Comparison of ENCODE assay signal across 8 cellular contexts in the genomic region with DNA sequence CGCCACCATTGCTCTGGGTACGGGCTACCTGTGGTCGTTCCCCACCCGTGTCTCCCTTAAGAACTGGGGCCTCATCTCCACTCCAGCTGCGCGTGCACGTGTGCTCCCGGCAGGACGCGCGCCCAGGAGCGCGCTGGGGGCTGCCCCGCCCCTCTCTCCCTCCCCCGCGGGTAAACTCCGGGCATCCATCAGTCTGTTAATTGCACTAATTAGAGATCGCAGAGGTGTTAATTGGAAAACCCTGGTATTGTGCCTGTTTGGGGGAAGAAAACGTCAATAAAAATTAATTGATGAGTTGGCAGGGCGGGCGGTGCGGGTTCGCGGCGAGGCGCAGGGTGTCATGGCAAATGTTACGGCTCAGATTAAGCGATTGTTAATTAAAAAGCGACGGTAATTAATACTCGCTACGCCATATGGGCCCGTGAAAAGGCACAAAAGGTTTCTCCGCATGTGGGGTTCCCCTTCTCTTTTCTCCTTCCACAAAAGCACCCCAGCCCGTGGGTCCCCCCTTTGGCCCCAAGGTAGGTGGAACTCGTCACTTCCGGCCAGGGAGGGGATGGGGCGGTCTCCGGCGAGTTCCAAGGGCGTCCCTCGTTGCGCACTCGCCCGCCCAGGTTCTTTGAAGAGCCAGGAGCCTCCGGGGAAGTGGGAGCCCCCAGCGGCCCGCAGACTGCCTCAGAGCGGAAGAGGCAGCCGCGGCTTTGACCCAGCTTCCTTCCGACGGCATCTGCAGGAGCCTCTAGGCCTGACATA. TPM values are rescaled to one million over a fixed set of nuclear protein-coding genes. Genes with fewer than 3 reads are reported as not detected.
DNase-seq lines count a peak whose midpoint lies in the region; ATAC-seq and TF ChIP-seq lines count a peak whose summit lies in the region.

No MANE protein-coding gene starts in this region.

- H3K27me3 ChIP-seq in MM.1S (replicated peaks; ENCODE audit: insufficient read depth, low read length): no peaks in the 10 kb centered on the region

- H3K36me3 ChIP-seq in MM.1S (replicated peaks; ENCODE audit: insufficient read depth, low read length): no peaks in the 10 kb centered on the region

- peak overlapping the region; percentile 33; the same call in 1 of the 2 replicates for H3K4me2 ChIP-seq in MM.1S (ENCODE audit: low read depth, low read length)

- peak overlapping the region; percentile 0; the same call in 1 of the 2 replicates for H2AFZ ChIP-seq in MM.1S (ENCODE audit: low read length)

- TF ChIP-seq CTCF in MM.1S (IDR thresholded peaks at IDR 0.05; ENCODE audit: low read length): no peak
- TF ChIP-seq CTCF in fibroblast of mammary gland (conservative IDR thresholded peaks at IDR 0.05; ENCODE audit: control insufficient read depth, insufficient read depth, low read depth, low read length): no peak

- H3K4me3 ChIP-seq in MM.1S (ENCODE audit: low read length) (peak overlapping the region; percentile 46), fibroblast of mammary gland (ENCODE audit: control insufficient read depth, low read depth, low read length) (peak overlapping the region; percentile 67)

- no peaks in the 10 kb centered on the region for H3K9me2 ChIP-seq in MM.1S (replicated peaks; ENCODE audit: insufficient read depth, low read length)

- ATAC-seq in GM19455 (IDR thresholded peaks at IDR 0.05; ENCODE audit: unreplicated experiment): peak; percentile 78

- H3K27ac ChIP-seq in MM.1S (ENCODE audit: low read length): peak overlapping the region; percentile 3; the same call in 1 of the 2 replicates

- H3K9ac ChIP-seq in MM.1S (ENCODE audit: low read length): peak overlapping the region; percentile 4; the same call in 1 of the 2 replicates

- intact Hi-C loops in posterior vena cava (cut with DNase I): no loop called here

- DNase-seq in MM.1S (peak; percentile 25), activated T-cell treated with anti-CD3 and anti-CD28 coated beads for 4 hours (peak; percentile 61), fibroblast of mammary gland (ENCODE audit: low read depth) (peak; percentile 38), posterior vena cava (ENCODE audit: low spot score) (peak; percentile 85), ureter (ENCODE audit: low spot score) (peak; percentile 67), 8988T (no peak), SHP77 (lab: John Stamatoyannopoulos, UW) (no peak)

- H3K9me3 ChIP-seq in MM.1S (replicated peaks; ENCODE audit: insufficient read depth, low read length): no peaks in the 10 kb centered on the region

- no peaks in the 10 kb centered on the region for H4K20me1 ChIP-seq in MM.1S (ENCODE audit: insufficient read depth, low read length)

- H3K79me2 ChIP-seq in MM.1S (ENCODE audit: low read length): no peaks in the 10 kb centered on the region

- H3K4me1 ChIP-seq in MM.1S (ENCODE audit: low read length): no peaks in the 10 kb centered on the region

- no peaks in the 10 kb centered on the region for H3F3A ChIP-seq in MM.1S (ENCODE audit: insufficient read depth, low read length)

RNA-seq across cellular contexts. Expression of gene FOXP4, which starts 14.4 kb away (rescaled TPM):
- total RNA-seq in posterior vena cava (10 to 100 TPM; 16.8 to 26.9 TPM), ureter (25.1 TPM)

Comparison
In these comparisons a context has a peak if more than half of its experiments do, and no peak if none do; other contexts are left out.
1. DNase-seq: peak in MM.1S (single experiment), activated T-cell treated with anti-CD3 and anti-CD28 coated beads for 4 hours (single experiment), fibroblast of mammary gland (single experiment), posterior vena cava (single experiment) and ureter (single experiment); none in 8988T (single experiment) and SHP77 (0 of 2).